Comparison of ENCODE assay signal across 1 cellular context in genomic region chr4:89939994-89940393, GRCh38.
TF ChIP-seq lines count a peak whose summit lies in the region.

No MANE protein-coding gene starts in this region.

TF ChIP-seq in HepG2, 621 proteins besides CTCF, POLR2A, EP300 and RAD21 (continued from another document):
- no peak for TF ChIP-seq ZFP91 (CRISPR knock-in tag; IDR thresholded peaks at IDR 0.05; ENCODE audit: borderline replicate concordance)
- TF ChIP-seq ZNF256 (CRISPR knock-in tag; conservative IDR thresholded peaks at IDR 0.05): no peak
- no peak for TF ChIP-seq PRDM4 (CRISPR knock-in tag; IDR thresholded peaks at IDR 0.05; ENCODE audit: borderline replicate concordance)
